2 cellular contexts compared by ENCODE assay signal in genomic region chr7:139103057-139103820, GRCh38.
TF ChIP-seq lines count a peak whose summit lies in the region.

No MANE protein-coding gene starts in this region.

TF ChIP-seq in endothelial cell of umbilical vein, 7 proteins besides CTCF, POLR2A, EP300 and RAD21:
- TF ChIP-seq MAX (IDR thresholded peaks at IDR 0.05; ENCODE audit: insufficient read depth, insufficient read length) (no peak), GATA2 (IDR thresholded peaks at IDR 0.05; ENCODE audit: insufficient read depth, insufficient read length, low read depth, low read length) (no peak), MYC (IDR thresholded peaks at IDR 0.05; ENCODE audit: low read depth, low read length) (no peak), JUN (IDR thresholded peaks at IDR 0.05; ENCODE audit: borderline replicate concordance, insufficient read depth, insufficient read length, low read depth) (no peak), POLR2AphosphoS5 (IDR thresholded peaks at IDR 0.05; ENCODE audit: insufficient read depth, low read depth, low read length) (no peak), EZH2 (IDR thresholded peaks at IDR 0.05; ENCODE audit: borderline replicate concordance, low read depth, low read length, severe bottlenecking) (no peak), FOS (IDR thresholded peaks at IDR 0.05; ENCODE audit: borderline replicate concordance, insufficient read depth, low read length) (no peak)
TF ChIP-seq in endothelial cell of umbilical vein: peak in this region for 0.

TF ChIP-seq in SK-N-SH, 30 proteins besides CTCF, POLR2A, EP300 and RAD21 (continued from another document):
- TF ChIP-seq POLR2AphosphoS5 (IDR thresholded peaks at IDR 0.05; ENCODE audit: low read depth, low read length) (no peak), FOXJ3 (CRISPR knock-in tag; IDR thresholded peaks at IDR 0.05) (no peak), ZBTB33 (IDR thresholded peaks at IDR 0.05; ENCODE audit: borderline replicate concordance, low read depth) (no peak), EZH2phosphoT487 (IDR thresholded peaks at IDR 0.05; ENCODE audit: borderline replicate concordance, low read depth) (no peak), SIN3A (IDR thresholded peaks at IDR 0.05; ENCODE audit: borderline replicate concordance, low read depth, low read length) (no peak), PBX3 (IDR thresholded peaks at IDR 0.05) (no peak), USF1 (IDR thresholded peaks at IDR 0.05; ENCODE audit: borderline replicate concordance, low read depth) (no peak), FOSL2 (IDR thresholded peaks at IDR 0.05; ENCODE audit: borderline replicate concordance, low read depth) (no peak)
